8 cellular contexts compared by ENCODE assay signal in genomic region chr10:69179743-69180524, GRCh38. TPM values are rescaled to one million over a fixed set of nuclear protein-coding genes. Genes with fewer than 3 reads are reported as not detected.
DNase-seq lines count a peak whose midpoint lies in the region; ATAC-seq and TF ChIP-seq lines count a peak whose summit lies in the region.

SUPV3L1 (plus strand) TSS chr10:69180234; CDS start chr10:69180292, 58 bp downstream.

- peaks cover 1% of the 10 kb centered on the region for H3K36me3 Mint-ChIP-seq in progenitor cell of endocrine pancreas (ENCODE audit: insufficient read depth)

- H3K27ac ChIP-seq in angular gyrus (ENCODE audit: low read depth, low read length) = peak within 1 kb of the TSS; percentile 99
- H3K27ac ChIP-seq in left ventricle myocardium inferior (replicated peaks) = peak within 1 kb of the TSS; percentile 97

- TF ChIP-seq CTCF in GM13977 (IDR thresholded peaks at IDR 0.05; ENCODE audit: extremely low read depth, insufficient read depth, missing control alignments) (no peak), left ventricle myocardium inferior (IDR thresholded peaks at IDR 0.05; ENCODE audit: borderline replicate concordance) (no peak), progenitor cell of endocrine pancreas (IDR thresholded peaks at IDR 0.05; ENCODE audit: unreplicated experiment) (no peak)

- intact Hi-C loops in left ventricle myocardium inferior (cut with micrococcal nuclease) = no loop called here

- peak; percentile 72 for ATAC-seq in HG02870 (IDR thresholded peaks at IDR 0.05; ENCODE audit: unreplicated experiment)

- no peaks in the 10 kb centered on the region for H3K27me3 ChIP-seq in left ventricle myocardium inferior (ENCODE audit: low read depth)

- peaks cover 45% of the 10 kb centered on the region for H3K4me1 ChIP-seq in left ventricle myocardium inferior

- peak within 1 kb of the TSS; percentile 100 for H3K27ac Mint-ChIP-seq in progenitor cell of endocrine pancreas

- no peaks in the 10 kb centered on the region for H3K9me3 ChIP-seq in left ventricle myocardium inferior (replicated peaks)

- peak within 1 kb of the TSS; percentile 94 for H3K4me3 Mint-ChIP-seq in progenitor cell of endocrine pancreas (ENCODE audit: low read depth)

- H3K4me1 Mint-ChIP-seq in progenitor cell of endocrine pancreas (ENCODE audit: low read depth) = peaks cover 11% of the 10 kb centered on the region

- H3K4me3 ChIP-seq in left ventricle myocardium inferior = peak within 1 kb of the TSS; percentile 85

- peaks cover 7% of the 10 kb centered on the region for H3K36me3 ChIP-seq in left ventricle myocardium inferior

- H3K27me3 Mint-ChIP-seq in progenitor cell of endocrine pancreas = no peaks in the 10 kb centered on the region

- no peaks in the 10 kb centered on the region for H3K9me3 Mint-ChIP-seq in progenitor cell of endocrine pancreas (ENCODE audit: low read depth)

- in situ Hi-C loops in GM13977 (cut with MboI; ENCODE audit: low pct_unique_long_range_greater_than_20kb, low sequenced_read_pairs, unreplicated experiment) = no loop called here

- DNase-seq in GM13977 (ENCODE audit: low spot score) = peak; percentile 90
- DNase-seq in NCI-H1694 (lab: John Stamatoyannopoulos, UW) = peak; percentile 91
- DNase-seq in T-helper 2 cell = peak; percentile 56 to 97 (median 78)
- peak; percentile 89 for DNase-seq in left ventricle myocardium inferior
- DNase-seq in progenitor cell of endocrine pancreas (ENCODE audit: low spot score, unreplicated experiment) = peak; percentile 71
- DNase-seq in ureter (ENCODE audit: low spot score) = peak; percentile 89

RNA-seq across cellular contexts. Expression of gene SUPV3L1, which starts in this region (rescaled TPM):
- total RNA-seq in left ventricle myocardium inferior (36.8 TPM), progenitor cell of endocrine pancreas (35.9 and 36.6 TPM in 2 replicates), ureter (33.5 TPM)

Comparison
In these comparisons a context has a peak if more than half of its experiments do, and no peak if none do; other contexts are left out.
1. Peak in every context shown above with its lines: DNase-seq, ATAC-seq, H3K4me3 ChIP-seq and H3K27ac ChIP-seq.